In genomic region chr11:55949330-55949729, GRCh38 we compare ENCODE assay signal across 21 cellular contexts. TPM values are rescaled to one million over a fixed set of nuclear protein-coding genes. Genes with fewer than 3 reads are reported as not detected.
"Had no signal": no experiment of that assay in that cellular context is flagged by ENCODE, and none has a peak within 500 bp of the region (broad histone marks: within the 10 kb centered on the region; RNA-seq: fewer than 3 reads in every experiment).

No MANE protein-coding gene starts in this region.

- H3K36me3 Mint-ChIP-seq: memory B cell had no signal

- H3K4me1 Mint-ChIP-seq: memory B cell, nephron had no signal

- H3K27me3 Mint-ChIP-seq: memory B cell, progenitor cell of endocrine pancreas had no signal

- DNase-seq: effector CD4-positive, alpha-beta T cell; foreskin melanocyte; heart left ventricle; hippocampal formation; left lung; lower lobe of right lung; midbrain; occipital lobe; right cardiac atrium; small intestine; stimulated activated CD4-positive, alpha-beta T cell treated with anti-CD3 and anti-CD28 coated beads, Interleukin-12 subunit alpha, Interleukin-12 subunit beta, amount 100 ng/mL, for 4 hours; stimulated activated naive CD4-positive, alpha-beta T cell; trophoblast cell had no signal

- H3K4me1 ChIP-seq: heart left ventricle, left lung, lower lobe of right lung, pancreas had no signal

- H3K9me3 Mint-ChIP-seq: nephron had no signal

- H3K9me3 ChIP-seq: heart left ventricle, left lung, lower lobe of right lung, pancreas had no signal

- H3K27me3 ChIP-seq: heart left ventricle, left lung, pancreas had no signal

- H3K4me3 Mint-ChIP-seq: memory B cell, nephron had no signal

- H3K27ac ChIP-seq: coronary artery, heart left ventricle, left lung, lower lobe of right lung, pancreas had no signal

- H3K27ac Mint-ChIP-seq: memory B cell, nephron, progenitor cell of endocrine pancreas had no signal

RNA-seq across cellular contexts. Expression of gene OR5I1, which starts 13.1 kb away (rescaled TPM):
- total RNA-seq: dermis microvascular lymphatic vessel endothelial cell, glomerular endothelial cell, heart left ventricle, left lung, lower lobe of right lung, occipital lobe, pancreas, progenitor cell of endocrine pancreas, right cardiac atrium, urinary bladder had no signal

RNA-seq across cellular contexts. Expression of gene OR10AG1, which starts 20.4 kb away (rescaled TPM):
- total RNA-seq: dermis microvascular lymphatic vessel endothelial cell, glomerular endothelial cell, heart left ventricle, left lung, lower lobe of right lung, occipital lobe, pancreas, progenitor cell of endocrine pancreas, right cardiac atrium, urinary bladder had no signal

RNA-seq across cellular contexts. Expression of gene OR5W2, which starts 34.9 kb away (rescaled TPM):
- total RNA-seq: dermis microvascular lymphatic vessel endothelial cell, glomerular endothelial cell, heart left ventricle, left lung, lower lobe of right lung, occipital lobe, pancreas, progenitor cell of endocrine pancreas, right cardiac atrium, urinary bladder had no signal

RNA-seq across cellular contexts. Expression of gene OR5F1, which starts 45.1 kb away (rescaled TPM):
- total RNA-seq: dermis microvascular lymphatic vessel endothelial cell, glomerular endothelial cell, heart left ventricle, left lung, lower lobe of right lung, occipital lobe, pancreas, progenitor cell of endocrine pancreas, right cardiac atrium, urinary bladder had no signal
